24 cellular contexts compared by ENCODE assay signal in the genomic region with DNA sequence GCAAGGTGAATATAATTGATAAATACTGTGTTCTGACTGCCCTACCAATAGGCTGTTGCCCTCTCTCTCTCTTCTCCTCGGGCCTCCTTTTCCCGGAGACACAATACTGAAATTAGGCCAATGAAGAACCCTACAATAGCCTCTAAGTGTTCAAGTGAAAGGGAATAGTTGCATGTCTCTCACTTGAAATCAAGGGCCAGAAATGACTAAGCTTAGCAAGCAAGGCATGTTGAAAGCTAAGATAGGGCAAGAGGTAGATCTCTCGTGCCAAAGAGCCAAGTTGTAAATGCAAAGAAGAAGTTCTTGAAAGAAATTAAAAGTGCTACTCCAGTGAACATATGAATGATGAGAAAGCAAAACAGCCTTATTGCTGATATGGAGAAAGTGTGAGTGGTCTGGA.
"Had no signal": no experiment of that assay in that cellular context is flagged by ENCODE, and none has a peak within 500 bp of the region (broad histone marks: within the 10 kb centered on the region; RNA-seq: fewer than 3 reads in every experiment).

No MANE protein-coding gene starts in this region.

- H3K4me3 ChIP-seq: SJCRH30 had no signal

- H3K9ac ChIP-seq: SK-N-SH had no signal

- H3K27me3 ChIP-seq: brain microvascular endothelial cell, SJCRH30 had no signal

- H3K27ac ChIP-seq: brain microvascular endothelial cell, SJCRH30 had no signal

- DNase-seq: activated CD4-positive, alpha-beta memory T cell treated with anti-CD3 and anti-CD28 coated beads, Interleukin-2, amount 10 ng/mL, durations not matched to agents 7 days and 5 days; activated CD4-positive, alpha-beta T cell treated with anti-CD3 and anti-CD28 coated beads, Interleukin-2, amount 10 ng/mL, durations not matched to agents 7 days and 5 days; activated CD8-positive, alpha-beta memory T cell treated with anti-CD3 and anti-CD28 coated beads, Interleukin-2, amount 50 U/mL, for 4 hours; activated gamma-delta T cell treated with Interleukin-2 at 50 U/mL for 16 hours; activated naive CD4-positive, alpha-beta T cell treated with anti-CD3 and anti-CD28 coated beads, Interleukin-2, amount 10 ng/mL, durations not matched to agents 7 days and 5 days; activated naive CD8-positive, alpha-beta T cell treated with anti-CD3 and anti-CD28 coated beads for 36 hours; activated T-cell treated with anti-CD3 and anti-CD28 coated beads, Interleukin-2, amount 50 U/mL, for 72 hours; brain microvascular endothelial cell; cerebellar nuclear complex; Kasumi-1; NCI-H1092; NCI-H1417; NCI-H1930; NCI-H2171; NCI-H226; NCI-H526 treated with DMSO at 0.1 percent for 48 hours; NCI-H82; RPMI8226; SJCRH30; SK-N-SH; SW 1271 had no signal

- H3K9me3 ChIP-seq: SJCRH30 had no signal

- H3K4me2 ChIP-seq: SK-N-SH had no signal

- H3K4me1 ChIP-seq: SJCRH30 had no signal

- ATAC-seq: activated CD4-positive, CD25-positive, alpha-beta regulatory T cell treated with anti-CD3 and anti-CD28 coated beads, Interleukin-2, amount 50 U/mL, for 24 hours; activated T-cell treated with anti-CD3 and anti-CD28 coated beads, Interleukin-2, amount 50 U/mL, for 72 hours; Panc1; Right ventricle myocardium inferior had no signal

- H3K36me3 ChIP-seq: brain microvascular endothelial cell, SJCRH30 had no signal
